Comparison of ENCODE assay signal across 8 cellular contexts in the genomic region with DNA sequence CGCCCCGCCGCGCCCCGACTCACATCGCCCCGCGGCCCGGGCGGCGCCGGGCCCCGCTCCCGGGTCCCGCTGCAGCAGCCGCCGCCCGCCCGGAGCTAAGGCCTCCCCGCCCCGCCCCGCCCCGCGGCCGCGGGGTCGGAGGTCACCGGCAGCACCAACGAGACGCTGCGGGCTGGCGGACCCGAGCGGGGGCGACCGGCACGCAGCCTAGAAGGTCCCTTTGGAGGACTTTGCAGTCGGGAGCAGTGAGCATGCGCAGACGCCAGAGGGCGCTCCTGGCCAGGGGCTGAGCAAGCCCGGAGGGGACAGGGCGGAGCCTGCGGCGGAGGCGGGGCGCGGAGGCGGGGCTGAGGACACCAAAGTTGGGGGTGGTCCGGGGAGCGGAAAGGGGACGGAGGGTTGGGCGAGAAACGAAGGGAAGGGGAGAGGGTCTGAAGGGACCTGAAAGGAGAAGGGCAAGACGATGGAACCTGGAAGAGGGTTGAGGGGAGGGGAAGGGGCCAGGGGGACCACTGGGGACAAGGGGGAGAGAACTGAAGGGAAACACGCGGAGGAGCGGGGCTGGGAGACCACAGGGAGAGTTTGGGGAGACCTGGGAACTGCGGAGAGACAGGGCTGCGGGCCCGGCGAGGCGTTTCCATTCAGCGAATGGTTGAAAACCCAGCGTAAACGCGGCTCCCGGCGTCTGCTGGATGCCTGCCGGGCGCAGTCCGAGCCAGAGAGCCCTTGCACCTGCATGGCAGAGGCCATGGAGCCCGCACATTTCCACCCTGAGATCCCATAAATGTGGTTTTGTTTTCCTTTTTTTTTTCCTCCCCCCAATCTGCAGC. TPM values are rescaled to one million over a fixed set of nuclear protein-coding genes. Genes with fewer than 3 reads are reported as not detected.
A peak's percentile ranks its signal among the peaks of the same experiment; 100 is the strongest.
DNase-seq lines count a peak whose midpoint lies in the region; ATAC-seq and TF ChIP-seq lines count a peak whose summit lies in the region.

A gene with protein sequence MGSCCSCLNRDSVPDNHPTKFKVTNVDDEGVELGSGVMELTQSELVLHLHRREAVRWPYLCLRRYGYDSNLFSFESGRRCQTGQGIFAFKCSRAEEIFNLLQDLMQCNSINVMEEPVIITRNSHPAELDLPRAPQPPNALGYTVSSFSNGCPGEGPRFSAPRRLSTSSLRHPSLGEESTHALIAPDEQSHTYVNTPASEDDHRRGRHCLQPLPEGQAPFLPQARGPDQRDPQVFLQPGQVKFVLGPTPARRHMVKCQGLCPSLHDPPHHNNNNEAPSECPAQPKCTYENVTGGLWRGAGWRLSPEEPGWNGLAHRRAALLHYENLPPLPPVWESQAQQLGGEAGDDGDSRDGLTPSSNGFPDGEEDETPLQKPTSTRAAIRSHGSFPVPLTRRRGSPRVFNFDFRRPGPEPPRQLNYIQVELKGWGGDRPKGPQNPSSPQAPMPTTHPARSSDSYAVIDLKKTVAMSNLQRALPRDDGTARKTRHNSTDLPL (minus strand): TSS at position 108 of the 830 bp plus-strand sequence. CDS start 2,913 bp downstream, outside the sequence.

- H3K4me3 ChIP-seq in endocrine pancreas (ENCODE audit: control insufficient read depth, insufficient read depth, low read length): peak within 1 kb of the TSS; percentile 44

- H3K27me3 Mint-ChIP-seq in activated CD8-positive, alpha-beta memory T cell treated with anti-CD3 and anti-CD28 coated beads, Interleukin-2, amount 10 ng/mL, durations not matched to agents 7 days and 5 days: peaks cover 19% of the 10 kb centered on the region
- peaks cover 11% of the 10 kb centered on the region for H3K27me3 Mint-ChIP-seq in mesothelial cell of epicardium (ENCODE audit: low read depth)

- no peaks in the 10 kb centered on the region for H3K9me3 ChIP-seq in endocrine pancreas (ENCODE audit: control insufficient read depth, low read length)

- CTCF ChIA-PET in activated CD8-positive, alpha-beta memory T cell treated with anti-CD3 and anti-CD28 coated beads, Interleukin-2, amount 10 ng/mL, durations not matched to agents 7 days and 5 days (lab: Charles Lee): interaction anchor here (0.7 to 18.9 kb wide), 3 partner anchors 266 to 435 kb away, joined by 3 to 340 read pairs (median 3); partner anchors contain the start of gene TAF8

- no peaks in the 10 kb centered on the region for H3K36me3 ChIP-seq in endocrine pancreas (ENCODE audit: control insufficient read depth, insufficient read depth, low read length)

- peak within 1 kb of the TSS; percentile 83 for H3K9ac ChIP-seq in endocrine pancreas (ENCODE audit: control insufficient read depth, insufficient read depth, low read length)

- no peaks in the 10 kb centered on the region for H3K27me3 ChIP-seq in endocrine pancreas (ENCODE audit: control insufficient read depth, insufficient read depth, low read length)

- H3K4me1 ChIP-seq in endocrine pancreas (ENCODE audit: control insufficient read depth, insufficient read depth, low read length): no peaks in the 10 kb centered on the region

- no peaks in the 10 kb centered on the region for H3K9me3 Mint-ChIP-seq in activated CD8-positive, alpha-beta memory T cell treated with anti-CD3 and anti-CD28 coated beads, Interleukin-2, amount 10 ng/mL, durations not matched to agents 7 days and 5 days (ENCODE audit: low read depth)
- H3K9me3 Mint-ChIP-seq in mesothelial cell of epicardium: no peaks in the 10 kb centered on the region

- H3K27ac Mint-ChIP-seq in activated CD8-positive, alpha-beta memory T cell treated with anti-CD3 and anti-CD28 coated beads, Interleukin-2, amount 10 ng/mL, durations not matched to agents 7 days and 5 days: peak within 1 kb of the TSS; percentile 48
- H3K27ac Mint-ChIP-seq in mesothelial cell of epicardium: peak within 1 kb of the TSS; percentile 88

- DNase-seq in Caki2 (ENCODE audit: low read depth): peak; percentile 89
- DNase-seq in HT-29 (ENCODE audit: low spot score): peak; percentile 95
- peak; percentile 87 to 94 for DNase-seq in NOMO-1 (lab: John Stamatoyannopoulos, UW; ENCODE audit: unreplicated experiment in 2 of 2)
- peak; percentile 99 for DNase-seq in activated CD8-positive, alpha-beta memory T cell treated with anti-CD3 and anti-CD28 coated beads, Interleukin-2, amount 10 ng/mL, durations not matched to agents 7 days and 5 days
- DNase-seq in mesothelial cell of epicardium (ENCODE audit: low spot score in 2 of 2, unreplicated experiment in 2 of 2): peak; percentile 99 to 100
- peak; percentile 97 to 98 for DNase-seq in stimulated activated CD8-positive, alpha-beta memory T cell treated with anti-CD3 and anti-CD28 coated beads, Interleukin-15, amount 100 ng/mL, for 4 hours (ENCODE audit: low read depth in 2 of 2)

- H3K36me3 Mint-ChIP-seq in activated CD8-positive, alpha-beta memory T cell treated with anti-CD3 and anti-CD28 coated beads, Interleukin-2, amount 10 ng/mL, durations not matched to agents 7 days and 5 days: peaks cover 1% of the 10 kb centered on the region
- H3K36me3 Mint-ChIP-seq in mesothelial cell of epicardium: peaks cover 3% of the 10 kb centered on the region

- peak; percentile 84 for TF ChIP-seq CTCF in mesothelial cell of epicardium (IDR thresholded peaks at IDR 0.05; ENCODE audit: unreplicated experiment)

- in situ Hi-C loops in Caki2 (cut with HindIII; ENCODE audit: low pct_unique_long_range_greater_than_20kb, low sequenced_read_pairs): no loop called here

- H3K4me3 Mint-ChIP-seq in activated CD8-positive, alpha-beta memory T cell treated with anti-CD3 and anti-CD28 coated beads, Interleukin-2, amount 10 ng/mL, durations not matched to agents 7 days and 5 days: peak within 1 kb of the TSS; percentile 82
- H3K4me3 Mint-ChIP-seq in mesothelial cell of epicardium: peak within 1 kb of the TSS; percentile 88

- peaks cover 15% of the 10 kb centered on the region for H3K4me1 Mint-ChIP-seq in activated CD8-positive, alpha-beta memory T cell treated with anti-CD3 and anti-CD28 coated beads, Interleukin-2, amount 10 ng/mL, durations not matched to agents 7 days and 5 days
- peaks cover 25% of the 10 kb centered on the region for H3K4me1 Mint-ChIP-seq in mesothelial cell of epicardium

- ATAC-seq in GM21360 (IDR thresholded peaks at IDR 0.05; ENCODE audit: unreplicated experiment): peak; percentile 89
- ATAC-seq in activated CD8-positive, alpha-beta memory T cell treated with anti-CD3 and anti-CD28 coated beads, Interleukin-2, amount 10 ng/mL, durations not matched to agents 7 days and 5 days: peak; percentile 96

RNA-seq across cellular contexts. Expression of the gene that starts here (rescaled TPM):
- 2.0 and 2.8 TPM in 2 replicates for total RNA-seq in Caki2 (2014; rRNA removed; shearing (Covaris generic); ENCODE audit: low replicate concordance)
- total RNA-seq in HT-29 (2014; rRNA removed; shearing (Covaris generic)): 3.4 and 3.9 TPM in 2 replicates
- 1 to 10 TPM; 4.8 to 6.2 TPM for total RNA-seq in activated CD8-positive, alpha-beta memory T cell treated with anti-CD3 and anti-CD28 coated beads, Interleukin-2, amount 10 ng/mL, durations not matched to agents 7 days and 5 days
- 5.8 to 6.8 TPM (median 6.3 TPM) in 3 replicates for total RNA-seq in mesothelial cell of epicardium

Comparison
In these comparisons a context has a peak if more than half of its experiments do, and no peak if none do; other contexts are left out.
1. Peak in every context shown above with its lines: DNase-seq, ATAC-seq and H3K4me3 ChIP-seq.